Comparison of ENCODE assay signal across 17 cellular contexts in genomic region chr16:80743772-80744171, GRCh38.
"Had no signal": no experiment of that assay in that cellular context is flagged by ENCODE, and none has a peak within 500 bp of the region (broad histone marks: within the 10 kb centered on the region; RNA-seq: fewer than 3 reads in every experiment).

No MANE protein-coding gene starts in this region.

- H3K9me3 ChIP-seq: ovary had no signal

- H3K9me3 Mint-ChIP-seq: activated naive CD4-positive, alpha-beta T cell treated with anti-CD3 and anti-CD28 coated beads, Interleukin-2, amount 50 U/mL, for 24 hours; type B pancreatic cell had no signal

- ATAC-seq: heart left ventricle, left cardiac atrium, lower lobe of right lung, sciatic nerve had no signal

- H2AFZ ChIP-seq: neural progenitor cell had no signal

- DNase-seq: activated CD4-positive, CD25-positive, alpha-beta regulatory T cell treated with anti-CD3 and anti-CD28 coated beads, Interleukin-2, amount 50 U/mL, for 72 hours; activated CD8-positive, alpha-beta memory T cell treated with anti-CD3 and anti-CD28 coated beads for 24 hours; activated effector memory CD4-positive, alpha-beta T cell treated with Interleukin-2 at 50 U/mL for 16 hours; amygdala; effector memory CD4-positive, alpha-beta T cell; heart left ventricle; left cardiac atrium; lower lobe of right lung; ovary; T-helper 9 cell had no signal

- H3K4me1 Mint-ChIP-seq: neural progenitor cell had no signal

- H3K27me3 ChIP-seq: heart left ventricle, neural progenitor cell, ovary had no signal

- H3K9ac ChIP-seq: neural progenitor cell had no signal

- H3K4me2 ChIP-seq: neural progenitor cell had no signal

- H3K36me3 ChIP-seq: heart left ventricle, lower lobe of right lung, neural progenitor cell, ovary had no signal

- H3K36me3 Mint-ChIP-seq: neural progenitor cell, type B pancreatic cell had no signal

- H3K4me1 ChIP-seq: lower lobe of right lung, neural progenitor cell had no signal

- H3K27me3 Mint-ChIP-seq: activated naive CD4-positive, alpha-beta T cell treated with anti-CD3 and anti-CD28 coated beads, Interleukin-2, amount 50 U/mL, for 24 hours; brain; dendritic cell treated with granulocyte-macrophage colony-stimulating factor and Interleukin-4, amounts not matched to agents 40 ng/mL and 50 ng/mL, for 4 days; stimulated activated naive CD8-positive, alpha-beta T cell treated with anti-CD3 and anti-CD28 coated beads, Interleukin-15, Interleukin-2, amounts not matched to agents 100 ng/mL and 50 ng/mL, for 24 hours; type B pancreatic cell had no signal

- H3K27ac ChIP-seq: heart left ventricle, lower lobe of right lung, neural progenitor cell, ovary had no signal

- H3K4me3 Mint-ChIP-seq: activated naive CD4-positive, alpha-beta T cell treated with anti-CD3 and anti-CD28 coated beads, Interleukin-2, amount 50 U/mL, for 24 hours; brain; dendritic cell treated with granulocyte-macrophage colony-stimulating factor and Interleukin-4, amounts not matched to agents 40 ng/mL and 50 ng/mL, for 4 days; neural progenitor cell; stimulated activated naive CD8-positive, alpha-beta T cell treated with anti-CD3 and anti-CD28 coated beads, Interleukin-15, Interleukin-2, amounts not matched to agents 100 ng/mL and 50 ng/mL, for 24 hours; type B pancreatic cell had no signal

- H3K4me3 ChIP-seq: heart left ventricle, lower lobe of right lung, neural progenitor cell, ovary had no signal

- H3K27ac Mint-ChIP-seq: activated naive CD4-positive, alpha-beta T cell treated with anti-CD3 and anti-CD28 coated beads, Interleukin-2, amount 50 U/mL, for 24 hours; brain; dendritic cell treated with granulocyte-macrophage colony-stimulating factor and Interleukin-4, amounts not matched to agents 40 ng/mL and 50 ng/mL, for 4 days; neural progenitor cell; stimulated activated naive CD8-positive, alpha-beta T cell treated with anti-CD3 and anti-CD28 coated beads, Interleukin-15, Interleukin-2, amounts not matched to agents 100 ng/mL and 50 ng/mL, for 24 hours; type B pancreatic cell had no signal
